Comparison of ENCODE assay signal across 11 cellular contexts in genomic region chr3:108133858-108134554, GRCh38. TPM values are rescaled to one million over a fixed set of nuclear protein-coding genes. Genes with fewer than 3 reads are reported as not detected.
DNase-seq lines count a peak whose midpoint lies in the region; ATAC-seq and TF ChIP-seq lines count a peak whose summit lies in the region.
"Had no signal": no experiment of that assay in that cellular context is flagged by ENCODE, and none has a peak within 500 bp of the region (broad histone marks: within the 10 kb centered on the region; RNA-seq: fewer than 3 reads in every experiment).

No MANE protein-coding gene starts in this region.

- no peak for TF ChIP-seq POLR2A in heart left ventricle (IDR thresholded peaks at IDR 0.05)

- peaks cover 0 to 39% (median 2%) of the 10 kb centered on the region in 12 donors for H3K4me1 ChIP-seq in heart left ventricle

- peaks cover 96% of the 10 kb centered on the region for H3K36me3 Mint-ChIP-seq in activated naive CD8-positive, alpha-beta T cell treated with anti-CD3 and anti-CD28 coated beads for 36 hours

- peak overlapping the region; percentile 90 for H3K27ac Mint-ChIP-seq in activated naive CD8-positive, alpha-beta T cell treated with anti-CD3 and anti-CD28 coated beads for 36 hours

- whole genome bisulfite sequencing in heart left ventricle, 4 donors: 66 to 72% (median 69%) methylated on average over 5 of the region's 5 CpGs

- DNase-seq in CD1c-positive myeloid dendritic cell (ENCODE audit: extremely low spot score): peak; percentile 41
- DNase-seq in activated naive CD8-positive, alpha-beta T cell treated with anti-CD3 and anti-CD28 coated beads for 36 hours: no peak
- DNase-seq in heart left ventricle: no peak
- DNase-seq in stimulated activated CD4-positive, alpha-beta T cell treated with anti-CD3 and anti-CD28 coated beads, Interleukin-12 subunit alpha, Interleukin-12 subunit beta, amount 100 ng/mL, for 4 hours: no peak
- DNase-seq in NCI-H510A treated with DMSO at 0.1 percent for 48 hours (lab: John Stamatoyannopoulos, UW): no peak
- no peak for DNase-seq in sciatic nerve (ENCODE audit: low spot score)
- DNase-seq: Caco-2, erythroblast, NCI-H748 treated with DMSO at 0.1 percent for 48 hours had no signal

- peak overlapping the region; percentile 74 for H3K4me3 Mint-ChIP-seq in activated naive CD8-positive, alpha-beta T cell treated with anti-CD3 and anti-CD28 coated beads for 36 hours

- no peaks in the 10 kb centered on the region for H3K9me3 ChIP-seq in heart left ventricle
- H3K9me3 ChIP-seq: Caco-2 had no signal

- no peaks in the 10 kb centered on the region for H3K27me3 ChIP-seq in heart left ventricle

- TF ChIP-seq CTCF in heart left ventricle (IDR thresholded peaks at IDR 0.05): no peak

- H3K9me3 Mint-ChIP-seq in activated naive CD8-positive, alpha-beta T cell treated with anti-CD3 and anti-CD28 coated beads for 36 hours: peaks cover 10% of the 10 kb centered on the region

- no peaks in the 10 kb centered on the region for H3K36me3 ChIP-seq in heart left ventricle

- H3K27ac ChIP-seq in heart left ventricle: peak overlapping the region in 1 of 12 donors; percentile 5

- H3K27me3 Mint-ChIP-seq in activated naive CD8-positive, alpha-beta T cell treated with anti-CD3 and anti-CD28 coated beads for 36 hours: no peaks in the 10 kb centered on the region

- ATAC-seq in GM19438 (IDR thresholded peaks at IDR 0.05; ENCODE audit: low read depth, unreplicated experiment): peak; percentile 54
- ATAC-seq in HG03354 (IDR thresholded peaks at IDR 0.05; ENCODE audit: poor library complexity, severe bottlenecking, unreplicated experiment): peak; percentile 53
- no peak for ATAC-seq in heart left ventricle
- no peak for ATAC-seq in sciatic nerve

- peaks cover 81% of the 10 kb centered on the region for H3K4me1 Mint-ChIP-seq in activated naive CD8-positive, alpha-beta T cell treated with anti-CD3 and anti-CD28 coated beads for 36 hours

- peak overlapping the region in 2 of 12 donors; percentile 15 to 16 for H3K4me3 ChIP-seq in heart left ventricle

- intact Hi-C loops in heart left ventricle (cut with DNase I) (no loop called here), sciatic nerve (cut with DNase I) (no loop called here)

RNA-seq across cellular contexts. Expression of gene CD47, which starts 43.2 kb away (rescaled TPM):
- 10 to 100 TPM; 84.7 to 85.2 TPM for total RNA-seq in activated naive CD8-positive, alpha-beta T cell treated with anti-CD3 and anti-CD28 coated beads for 36 hours
- total RNA-seq in heart left ventricle (10 to 100 TPM; 34.4 to 80.6 (median 45.2) TPM), sciatic nerve (88.3 TPM)
- 10 to 100 TPM; 27.7 to 29.3 TPM for polyA plus RNA-seq in heart left ventricle

Comparison
In these comparisons a context has a peak if more than half of its experiments do, and no peak if none do; other contexts are left out.
1. ATAC-seq: peak in GM19438 (single experiment) and HG03354 (single experiment); none in heart left ventricle (0 of 4) and sciatic nerve (single experiment).